In genomic region chr20:3102575-3103368, GRCh38 we compare ENCODE assay signal across 22 cellular contexts. TPM values are rescaled to one million over a fixed set of nuclear protein-coding genes. Genes with fewer than 3 reads are reported as not detected.
DNase-seq lines count a peak whose midpoint lies in the region; ATAC-seq and TF ChIP-seq lines count a peak whose summit lies in the region.
"Had no signal": no experiment of that assay in that cellular context is flagged by ENCODE, and none has a peak within 500 bp of the region (broad histone marks: within the 10 kb centered on the region; RNA-seq: fewer than 3 reads in every experiment).

No MANE protein-coding gene starts in this region.

- TF ChIP-seq CTCF in Panc1 (IDR thresholded peaks at IDR 0.05) = no peak

- H3K4me3 Mint-ChIP-seq in activated naive CD4-positive, alpha-beta T cell treated with anti-CD3 and anti-CD28 coated beads, Interleukin-2, amount 10 ng/mL, durations not matched to agents 7 days and 5 days = no peak overlapping the region
- H3K4me3 Mint-ChIP-seq: activated B cell treated with CpG ODN at 0.5 μM for 24 hours had no signal

- DNase-seq in activated naive CD4-positive, alpha-beta T cell treated with anti-CD3 and anti-CD28 coated beads, Interleukin-2, amount 10 ng/mL, durations not matched to agents 7 days and 5 days = no peak
- DNase-seq in activated naive CD4-positive, alpha-beta T cell treated with anti-CD3 and anti-CD28 coated beads, Interleukin-2, amount 50 U/mL, for 16 hours = no peak
- DNase-seq in Panc1 (ENCODE audit: low read depth, low spot score) (no peak), inferior parietal cortex (ENCODE audit: extremely low spot score) (peak; percentile 57), NCI-H1092 treated with DMSO at 0.1 percent for 48 hours (lab: John Stamatoyannopoulos, UW) (no peak), activated gamma-delta T cell treated with Interleukin-2 at 50 U/mL for 16 hours (no peak)
- DNase-seq in stimulated activated CD8-positive, alpha-beta memory T cell treated with anti-CD3 and anti-CD28 coated beads, Interleukin-4, amount 100 ng/mL, for 48 hours = no peak
- DNase-seq: activated B cell treated with CpG ODN at 0.5 μM for 24 hours, esophagus squamous epithelium, NCI-H1694 treated with DMSO at 0.1 percent for 48 hours, NCI-H226, Right ventricle myocardium superior, small intestine had no signal

- in situ Hi-C loops in Panc1 (cut with HindIII; ENCODE audit: low pct_unique_long_range_greater_than_20kb, low sequenced_read_pairs) = no loop called here

- peaks cover 1% of the 10 kb centered on the region for H3K36me3 Mint-ChIP-seq in activated naive CD4-positive, alpha-beta T cell treated with anti-CD3 and anti-CD28 coated beads, Interleukin-2, amount 10 ng/mL, durations not matched to agents 7 days and 5 days

- CTCF ChIA-PET in activated naive CD4-positive, alpha-beta T cell treated with anti-CD3 and anti-CD28 coated beads, Interleukin-2, amount 10 ng/mL, durations not matched to agents 7 days and 5 days (lab: Charles Lee) = interaction anchor here (1.7 kb wide), 1 partner anchor 12 kb away, joined by 4 read pairs; no protein-coding TSS in a partner anchor
- CTCF ChIA-PET in Panc1 (lab: Charles Lee) = no interaction called here

- H3K27ac Mint-ChIP-seq in activated naive CD4-positive, alpha-beta T cell treated with anti-CD3 and anti-CD28 coated beads, Interleukin-2, amount 10 ng/mL, durations not matched to agents 7 days and 5 days = peak overlapping the region; percentile 1
- H3K27ac Mint-ChIP-seq: activated B cell treated with CpG ODN at 0.5 μM for 24 hours had no signal

- no peaks in the 10 kb centered on the region for H3K36me3 ChIP-seq in Panc1 (ENCODE audit: control insufficient read depth, insufficient read depth, low read length)
- H3K36me3 ChIP-seq: breast epithelium had no signal

- intact Hi-C loops in Panc1 (cut with micrococcal nuclease; ENCODE audit: unreplicated experiment) = no loop called here

- no peaks in the 10 kb centered on the region for H3K9me3 Mint-ChIP-seq in activated naive CD4-positive, alpha-beta T cell treated with anti-CD3 and anti-CD28 coated beads, Interleukin-2, amount 10 ng/mL, durations not matched to agents 7 days and 5 days
- H3K9me3 Mint-ChIP-seq: activated B cell treated with CpG ODN at 0.5 μM for 24 hours had no signal

- peak; percentile 47; the same call in 1 of the 2 replicates for ATAC-seq in Panc1

- no peaks in the 10 kb centered on the region for H3K9me3 ChIP-seq in Panc1 (ENCODE audit: control insufficient read depth, insufficient read depth, low read depth, low read length)
- H3K9me3 ChIP-seq: breast epithelium, esophagus squamous epithelium, upper lobe of left lung had no signal

- no peak overlapping the region for H3K4me3 ChIP-seq in Panc1 (ENCODE audit: low read depth in 2 of 2, low read length in 2 of 2)
- H3K4me3 ChIP-seq: breast epithelium, esophagus squamous epithelium, upper lobe of left lung had no signal

- H3K4me1 ChIP-seq in Panc1 (ENCODE audit: control insufficient read depth, insufficient read depth, low read length) = no peaks in the 10 kb centered on the region; the same call in 1 of the 2 replicates
- H3K4me1 ChIP-seq: breast epithelium, upper lobe of left lung had no signal

- POLR2A ChIA-PET in Panc1 (lab: Charles Lee) = interaction anchor here (0.6 to 1.0 kb wide), 2 partner anchors 10 to 27 kb away, joined by 3 read pairs; no protein-coding TSS in a partner anchor

- peaks cover 55% of the 10 kb centered on the region for H3K27me3 Mint-ChIP-seq in activated naive CD4-positive, alpha-beta T cell treated with anti-CD3 and anti-CD28 coated beads, Interleukin-2, amount 10 ng/mL, durations not matched to agents 7 days and 5 days

- no TSS peak for BruUV-seq in Panc1 (replicated peaks; lab: Mats Ljungman, UMichigan)

- H3K4me1 Mint-ChIP-seq in activated naive CD4-positive, alpha-beta T cell treated with anti-CD3 and anti-CD28 coated beads, Interleukin-2, amount 10 ng/mL, durations not matched to agents 7 days and 5 days = peaks cover 21% of the 10 kb centered on the region

- H3K27ac ChIP-seq in Panc1 (ENCODE audit: low read length) (peak overlapping the region; percentile 12; the same call in 1 of the 2 replicates), temporal lobe (ENCODE audit: low read depth, low read length) (peak overlapping the region; percentile 41)
- H3K27ac ChIP-seq: breast epithelium, esophagus squamous epithelium, upper lobe of left lung had no signal

- H3K27me3 ChIP-seq in Panc1 (ENCODE audit: control insufficient read depth, insufficient read depth, low read length) = no peaks in the 10 kb centered on the region
- H3K27me3 ChIP-seq: breast epithelium, upper lobe of left lung had no signal

RNA-seq across cellular contexts. Expression of gene AVP, which starts 18.2 kb away (rescaled TPM):
- total RNA-seq in Panc1 (2021; ENCODE audit: unreplicated experiment) (not detected), temporal lobe (not detected)
- polyA plus RNA-seq in Panc1 (2012; ENCODE audit: insufficient read length) = not detected
- total RNA-seq: activated B cell treated with CpG ODN at 0.5 μM for 24 hours; breast epithelium; dermis microvascular lymphatic vessel endothelial cell; esophagus squamous epithelium; G401; lower leg skin; M059J; posterior vena cava; T-helper 1 cell treated with Interleukin-12 subunit alpha and Interleukin-12 subunit beta and Interleukin-4 antibody, amounts not matched to agents 30 ng/mL and 1 ng/mL, for 36 hours; upper lobe of left lung had no signal

RNA-seq across cellular contexts. Expression of gene OXT, which starts 31.4 kb away (rescaled TPM):
- total RNA-seq in Panc1 (2021; ENCODE audit: unreplicated experiment) (not detected), temporal lobe (not detected)
- polyA plus RNA-seq in Panc1 (2012; ENCODE audit: insufficient read length) = 0.45 TPM
- total RNA-seq: activated B cell treated with CpG ODN at 0.5 μM for 24 hours, dermis microvascular lymphatic vessel endothelial cell, esophagus squamous epithelium, G401, lower leg skin, M059J, posterior vena cava, Right ventricle myocardium superior had no signal

RNA-seq across cellular contexts. Expression of gene FASTKD5, which starts 56.9 kb away (rescaled TPM):
- 16.3 TPM for total RNA-seq in Panc1 (2021; ENCODE audit: unreplicated experiment)
- polyA plus RNA-seq in Panc1 (2012; ENCODE audit: insufficient read length) = 8.2 TPM
- 17.0 TPM for total RNA-seq in temporal lobe

RNA-seq across cellular contexts. Expression of gene UBOX5, which starts 56.9 kb away (rescaled TPM):
- 6.6 TPM for total RNA-seq in Panc1 (2021; ENCODE audit: unreplicated experiment)
- polyA plus RNA-seq in Panc1 (2012; ENCODE audit: insufficient read length) = 6.0 TPM
- total RNA-seq in temporal lobe = 2.7 TPM

RNA-seq across cellular contexts. Expression of gene MRPS26, which starts 56.9 kb away (rescaled TPM):
- 52.7 TPM for total RNA-seq in Panc1 (2021; ENCODE audit: unreplicated experiment)
- 90.5 TPM for polyA plus RNA-seq in Panc1 (2012; ENCODE audit: insufficient read length)
- total RNA-seq in temporal lobe = 24.3 TPM
